23 cellular contexts compared by ENCODE assay signal in the genomic region with DNA sequence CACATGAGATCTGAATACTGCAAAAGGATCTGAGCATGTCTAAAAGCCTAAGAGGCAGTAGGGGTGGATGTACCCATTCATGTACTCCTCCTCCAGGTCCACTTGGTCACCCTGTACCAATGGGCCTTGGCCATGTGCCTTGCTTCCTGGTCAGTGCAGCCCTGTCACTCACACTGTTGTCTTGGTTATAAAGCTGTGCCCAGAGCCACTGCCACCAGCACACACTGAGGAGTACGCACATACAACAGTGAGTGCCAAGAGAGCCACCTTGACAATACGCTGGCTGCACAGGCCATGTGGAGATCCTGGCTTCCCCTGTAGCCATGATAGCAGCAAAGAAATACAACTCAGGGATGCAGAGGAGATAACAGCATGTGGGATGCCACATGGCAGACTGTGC.
"Had no signal": no experiment of that assay in that cellular context is flagged by ENCODE, and none has a peak within 500 bp of the region (broad histone marks: within the 10 kb centered on the region; RNA-seq: fewer than 3 reads in every experiment).

No MANE protein-coding gene starts in this region.

- H2AFZ ChIP-seq: hepatocyte had no signal

- H3K27ac ChIP-seq: gastrocnemius medialis, hepatocyte, left lung, prostate gland, right atrium auricular region, thoracic aorta, tibial nerve, upper lobe of left lung, uterus had no signal

- H3K9me3 ChIP-seq: gastrocnemius medialis, left lung, mucosa of descending colon, prostate gland, right atrium auricular region, thoracic aorta, tibial nerve, upper lobe of left lung, uterus had no signal

- H3K36me3 ChIP-seq: gastrocnemius medialis, left lung, prostate gland, right atrium auricular region, thoracic aorta, tibial nerve, upper lobe of left lung, uterus had no signal

- H3K4me1 ChIP-seq: gastrocnemius medialis, prostate gland, right atrium auricular region, uterus had no signal

- H3K27me3 ChIP-seq: gastrocnemius medialis, left lung, right atrium auricular region, tibial nerve, upper lobe of left lung, uterus had no signal

- DNase-seq: cortex of kidney; effector memory CD8-positive, alpha-beta T cell; foreskin fibroblast; gastrocnemius medialis; head of caudate nucleus; left cardiac atrium; left lung; mesenchymal stem cell; mucosa of descending colon; naive B cell; stimulated activated CD4-positive, alpha-beta T cell treated with anti-CD3 and anti-CD28 coated beads, Interleukin-12 subunit alpha, Interleukin-12 subunit beta, amount 100 ng/mL, for 4 hours; stimulated activated CD4-positive, alpha-beta T cell treated with anti-CD3 and anti-CD28 coated beads, Interleukin-1b, Interleukin-23, amount 100 ng/mL, for 48 hours; stimulated activated CD4-positive, alpha-beta T cell treated with anti-CD3 and anti-CD28 coated beads, Interleukin-4, amount 100 ng/mL, for 1 hour; stimulated activated CD8-positive, alpha-beta memory T cell treated with anti-CD3 and anti-CD28 coated beads, Interleukin-4, amount 100 ng/mL, for 48 hours; stimulated activated naive CD8-positive, alpha-beta T cell treated with anti-CD3 and anti-CD28 coated beads, Interleukin-15, Interleukin-2, amounts not matched to agents 100 U/mL and 50 U/mL, for 24 hours; upper lobe of left lung; uterus had no signal

- H3K4me3 ChIP-seq: gastrocnemius medialis, hepatocyte, left lung, mucosa of descending colon, prostate gland, right atrium auricular region, smooth muscle cell, thoracic aorta, tibial nerve, upper lobe of left lung, uterus had no signal

- H3K4me2 ChIP-seq: hepatocyte, smooth muscle cell had no signal
